In the genomic region with DNA sequence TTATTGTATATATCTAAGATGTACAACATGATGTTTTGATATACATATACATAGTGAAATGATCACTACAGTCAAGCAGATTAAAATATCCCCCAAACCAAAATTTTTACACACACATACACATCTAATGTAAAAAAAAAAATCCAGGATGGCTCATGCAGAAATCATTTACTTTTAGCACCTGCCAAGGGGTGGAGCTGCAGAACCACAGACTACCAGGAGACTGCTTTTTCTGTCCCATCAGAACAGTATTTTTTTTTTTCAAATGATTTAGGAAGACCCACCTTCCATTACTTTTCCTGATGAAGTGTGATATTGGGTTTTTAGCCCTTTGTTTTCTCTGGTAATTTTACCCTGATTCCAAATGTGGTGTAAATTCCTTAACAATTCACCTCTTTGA, we compare ENCODE assay signal across 19 cellular contexts.
DNase-seq lines count a peak whose midpoint lies in the region; ATAC-seq and TF ChIP-seq lines count a peak whose summit lies in the region.
"Had no signal": no experiment of that assay in that cellular context is flagged by ENCODE, and none has a peak within 500 bp of the region (broad histone marks: within the 10 kb centered on the region; RNA-seq: fewer than 3 reads in every experiment).

No MANE protein-coding gene starts in this region.

- H3F3A ChIP-seq in DOHH2 (ENCODE audit: control insufficient read depth, insufficient read depth) = no peaks in the 10 kb centered on the region

- no peak overlapping the region for H3K4ac ChIP-seq in mesendoderm (ENCODE audit: low read depth, low read length)

- H3K4me1 ChIP-seq in DOHH2 (ENCODE audit: control insufficient read depth, low read length) (no peaks in the 10 kb centered on the region), mesendoderm (ENCODE audit: control insufficient read depth, low read depth, low read length) (no peaks in the 10 kb centered on the region), testis (no peaks in the 10 kb centered on the region)
- H3K4me1 ChIP-seq: thyroid gland had no signal

- intact Hi-C loops in testis (cut with DNase I; ENCODE audit: low total_unique reads) = no loop called here

- no peak overlapping the region for H2BK5ac ChIP-seq in mesendoderm (ENCODE audit: low read length)

- H3K36me3 ChIP-seq in DOHH2 (ENCODE audit: control insufficient read depth, low read length) (no peaks in the 10 kb centered on the region), mesendoderm (ENCODE audit: control insufficient read depth, insufficient read depth, low read length) (no peaks in the 10 kb centered on the region), testis (ENCODE audit: low read depth, missing control alignments) (no peaks in the 10 kb centered on the region)
- H3K36me3 ChIP-seq: thyroid gland had no signal

- H3K27me3 ChIP-seq in DOHH2 (ENCODE audit: control insufficient read depth, low read length) (no peaks in the 10 kb centered on the region), mesendoderm (ENCODE audit: insufficient read depth, low read length, poor library complexity) (no peaks in the 10 kb centered on the region), testis (no peaks in the 10 kb centered on the region)
- H3K27me3 ChIP-seq: hepatocyte, thyroid gland had no signal

- H3K9me3 ChIP-seq in DOHH2 (ENCODE audit: control insufficient read depth, insufficient read depth, low read length) (no peaks in the 10 kb centered on the region), testis (no peaks in the 10 kb centered on the region)
- H3K9me3 ChIP-seq: thyroid gland had no signal

- TF ChIP-seq CTCF in DOHH2 (IDR thresholded peaks at IDR 0.05; ENCODE audit: low read depth, low read length, poor library complexity, severe bottlenecking) (peak; percentile 14), testis (IDR thresholded peaks at IDR 0.05) (no peak)

- ATAC-seq in GM19035 (IDR thresholded peaks at IDR 0.05; ENCODE audit: unreplicated experiment) = no peak
- ATAC-seq: natural killer cell; stimulated activated effector memory CD8-positive, alpha-beta T cell treated with anti-CD3 and anti-CD28 coated beads, Interleukin-12 subunit alpha, Interleukin-12 subunit beta, amount 100 ng/mL, for 72 hours; T-helper 17 cell had no signal

- no peak overlapping the region for H3K27ac ChIP-seq in DOHH2 (ENCODE audit: low read depth, low read length)
- no peak overlapping the region for H3K27ac ChIP-seq in mesendoderm (ENCODE audit: low read depth, low read length)
- H3K27ac ChIP-seq in testis = no peak overlapping the region
- H3K27ac ChIP-seq: hepatocyte, thyroid gland, VCaP had no signal

- H3K23ac ChIP-seq in mesendoderm (ENCODE audit: low read length) = no peak overlapping the region

- no peak overlapping the region for H4K5ac ChIP-seq in mesendoderm (ENCODE audit: low read length)

- H3K79me2 ChIP-seq in DOHH2 (ENCODE audit: control insufficient read depth, low read length) (no peaks in the 10 kb centered on the region), mesendoderm (ENCODE audit: control insufficient read depth, insufficient read depth, low read length) (no peaks in the 10 kb centered on the region)
- H3K79me2 ChIP-seq: hepatocyte had no signal

- no peak for TF ChIP-seq EP300 in Ishikawa (IDR thresholded peaks at IDR 0.05; ENCODE audit: borderline replicate concordance)

- TF ChIP-seq RAD21 in Ishikawa (IDR thresholded peaks at IDR 0.05; ENCODE audit: low read depth) = peak; percentile 48; the same call in 1 of the 2 replicates

- no peak overlapping the region for H3K9ac ChIP-seq in mesendoderm (ENCODE audit: low read length)

- H3K79me1 ChIP-seq in mesendoderm (ENCODE audit: low read length) = no peaks in the 10 kb centered on the region

- no peak overlapping the region for H3K56ac ChIP-seq in mesendoderm (ENCODE audit: low read length)

- no peaks in the 10 kb centered on the region for H4K20me1 ChIP-seq in DOHH2 (ENCODE audit: control insufficient read depth, insufficient read depth, low read depth, low read length)

- H3K18ac ChIP-seq in mesendoderm (ENCODE audit: low read length) = no peak overlapping the region

- DNase-seq in SK-N-DZ (ENCODE audit: low spot score) (peak; percentile 12), mesendoderm (peak; percentile 20), middle frontal gyrus (ENCODE audit: extremely low spot score, low spot score) (no peak), activated gamma-delta T cell (lab: John Stamatoyannopoulos, UW) (no peak), testis (no peak)
- DNase-seq: activated CD4-positive, alpha-beta memory T cell treated with anti-CD3 and anti-CD28 coated beads, Interleukin-2, amount 10 ng/mL, durations not matched to agents 7 days and 5 days; activated T-cell treated with anti-CD3 and anti-CD28 coated beads, Interleukin-2, amount 50 U/mL, for 1 hour; GDM1; mesenchymal stem cell; natural killer cell; stimulated activated CD4-positive, alpha-beta T cell treated with anti-CD3 and anti-CD28 coated beads, Interleukin-12 subunit alpha, Interleukin-12 subunit beta, amount 100 ng/mL, for 4 hours; T-helper 17 cell had no signal

- H2BK15ac ChIP-seq in mesendoderm (replicated peaks; ENCODE audit: low read depth) = no peak overlapping the region

- H4K8ac ChIP-seq in mesendoderm (ENCODE audit: low read depth, low read length) = no peak overlapping the region

- H2BK120ac ChIP-seq in mesendoderm (ENCODE audit: low read depth, low read length) = no peak overlapping the region

- no peaks in the 10 kb centered on the region for H3K9me2 ChIP-seq in DOHH2 (replicated peaks; ENCODE audit: control insufficient read depth, low read length)

- no peak overlapping the region for H3K4me2 ChIP-seq in DOHH2 (ENCODE audit: low read length)
- no peak overlapping the region for H3K4me2 ChIP-seq in mesendoderm (ENCODE audit: low read length)
- H3K4me2 ChIP-seq: hepatocyte had no signal

- TF ChIP-seq POLR2A in testis (IDR thresholded peaks at IDR 0.05) = no peak

- H2AK5ac ChIP-seq in mesendoderm (ENCODE audit: low read length) = no peak overlapping the region

- no peak overlapping the region for H3K4me3 ChIP-seq in DOHH2 (ENCODE audit: low read length)
- H3K4me3 ChIP-seq in mesendoderm (ENCODE audit: low read length) = no peak overlapping the region
- no peak overlapping the region for H3K4me3 ChIP-seq in testis
- H3K4me3 ChIP-seq: hepatocyte, thyroid gland had no signal

TF ChIP-seq in Ishikawa, 13 proteins besides CTCF, POLR2A, EP300 and RAD21:
- TF ChIP-seq, protein P1, sequence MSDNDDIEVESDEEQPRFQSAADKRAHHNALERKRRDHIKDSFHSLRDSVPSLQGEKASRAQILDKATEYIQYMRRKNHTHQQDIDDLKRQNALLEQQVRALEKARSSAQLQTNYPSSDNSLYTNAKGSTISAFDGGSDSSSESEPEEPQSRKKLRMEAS (IDR thresholded peaks at IDR 0.05) = no peak
- TF ChIP-seq, protein P2, sequence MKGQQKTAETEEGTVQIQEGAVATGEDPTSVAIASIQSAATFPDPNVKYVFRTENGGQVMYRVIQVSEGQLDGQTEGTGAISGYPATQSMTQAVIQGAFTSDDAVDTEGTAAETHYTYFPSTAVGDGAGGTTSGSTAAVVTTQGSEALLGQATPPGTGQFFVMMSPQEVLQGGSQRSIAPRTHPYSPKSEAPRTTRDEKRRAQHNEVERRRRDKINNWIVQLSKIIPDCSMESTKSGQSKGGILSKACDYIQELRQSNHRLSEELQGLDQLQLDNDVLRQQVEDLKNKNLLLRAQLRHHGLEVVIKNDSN (IDR thresholded peaks at IDR 0.05) = no peak
- TF ChIP-seq YY1 (IDR thresholded peaks at IDR 0.05; ENCODE audit: low read depth) = no peak

Comparison
In these comparisons a context has a peak if more than half of its experiments do, and no peak if none do; other contexts are left out.
1. DNase-seq: peak in SK-N-DZ (single experiment) and mesendoderm (single experiment); none in middle frontal gyrus (single experiment), activated gamma-delta T cell (single experiment) and testis (single experiment).